ENCODE assay signal across 24 cellular contexts in genomic region chr3:182436547-182436946, GRCh38.
A peak's percentile ranks its signal among the peaks of the same experiment; 100 is the strongest.
DNase-seq lines count a peak whose midpoint lies in the region; ATAC-seq and TF ChIP-seq lines count a peak whose summit lies in the region.
"Had no signal": no experiment of that assay in that cellular context is flagged by ENCODE, and none has a peak within 500 bp of the region (broad histone marks: within the 10 kb centered on the region; RNA-seq: fewer than 3 reads in every experiment).

No MANE protein-coding gene starts in this region.

- DNase-seq in NCI-H1105 treated with DMSO at 0.1 percent for 48 hours (lab: John Stamatoyannopoulos, UW) (peak; percentile 99), NCI-H2081 treated with DMSO at 0.1 percent for 48 hours (lab: John Stamatoyannopoulos, UW) (peak; percentile 99), NCI-H748 (lab: John Stamatoyannopoulos, UW; ENCODE audit: unreplicated experiment) (peak; percentile 98), osteoblast (ENCODE audit: insufficient read length, low spot score, missing footprints) (no peak), BE2C (no peak)
- DNase-seq: activated CD4-positive, CD25-positive, alpha-beta regulatory T cell; activated CD8-positive, alpha-beta T cell treated with anti-CD3 and anti-CD28 coated beads, Interleukin-2, amount 10 ng/mL, durations not matched to agents 7 days and 5 days; activated naive CD4-positive, alpha-beta T cell treated with Interleukin-2 at 50 U/mL for 16 hours; activated T-cell treated with anti-CD3 and anti-CD28 coated beads, Interleukin-2, amount 50 U/mL, for 24 hours; central memory CD4-positive, alpha-beta T cell; dorsolateral prefrontal cortex; erythroblast; kidney glomerular epithelial cell; mammary epithelial cell; stimulated activated naive CD4-positive, alpha-beta T cell; tibial artery had no signal

- no peaks in the 10 kb centered on the region for H3K36me3 ChIP-seq in parathyroid adenoma (ENCODE audit: control insufficient read depth, insufficient read depth, low read length)
- no peaks in the 10 kb centered on the region for H3K36me3 ChIP-seq in osteoblast (ENCODE audit: insufficient read depth, low read length)
- H3K36me3 ChIP-seq in BE2C, result no peaks in the 10 kb centered on the region
- H3K36me3 ChIP-seq: gastroesophageal sphincter, HAP-1, tibial artery had no signal

- H3K27me3 ChIP-seq in parathyroid adenoma (ENCODE audit: control insufficient read depth, insufficient read depth, low read length) (no peaks in the 10 kb centered on the region), osteoblast (ENCODE audit: insufficient read depth, low read length) (no peaks in the 10 kb centered on the region), BE2C (no peaks in the 10 kb centered on the region; the same call in 1 of the 2 replicates)
- H3K27me3 ChIP-seq: dorsolateral prefrontal cortex, gastroesophageal sphincter, tibial artery had no signal

- H3K9ac ChIP-seq in parathyroid adenoma, result no peak overlapping the region
- H3K9ac ChIP-seq: SK-N-SH had no signal

- H3K79me2 ChIP-seq in parathyroid adenoma (no peaks in the 10 kb centered on the region), osteoblast (ENCODE audit: insufficient read depth, low read length) (no peaks in the 10 kb centered on the region)

- H3K4me2 ChIP-seq in parathyroid adenoma (ENCODE audit: low read length) (peak overlapping the region; percentile 17), osteoblast (ENCODE audit: insufficient read depth, low read length) (no peak overlapping the region)
- H3K4me2 ChIP-seq: PC-9, SK-N-SH had no signal

- H3K9me3 ChIP-seq in parathyroid adenoma (ENCODE audit: control insufficient read depth, low read length) (no peaks in the 10 kb centered on the region), osteoblast (ENCODE audit: low read depth, low read length) (peaks cover 6% of the 10 kb centered on the region), BE2C (no peaks in the 10 kb centered on the region)
- H3K9me3 ChIP-seq: gastroesophageal sphincter, HAP-1, SK-N-SH, tibial artery had no signal

- H3K27ac ChIP-seq in parathyroid adenoma (no peak overlapping the region), osteoblast (ENCODE audit: low read depth, low read length) (no peak overlapping the region)
- H3K27ac ChIP-seq: dorsolateral prefrontal cortex, gastroesophageal sphincter, PC-9, tibial artery had no signal

- H3K4me3 ChIP-seq in parathyroid adenoma (ENCODE audit: low read depth, low read length) (no peak overlapping the region), osteoblast (ENCODE audit: insufficient read depth, low read length) (no peak overlapping the region), BE2C (ENCODE audit: low read depth, low read length) (no peak overlapping the region)
- H3K4me3 ChIP-seq: dorsolateral prefrontal cortex, gastroesophageal sphincter, GM12878, HAP-1, PC-9, tibial artery had no signal

- H3K4me1 ChIP-seq in parathyroid adenoma, result no peaks in the 10 kb centered on the region
- H3K4me1 ChIP-seq in osteoblast (ENCODE audit: insufficient read depth, low read length), result no peaks in the 10 kb centered on the region
- no peaks in the 10 kb centered on the region for H3K4me1 ChIP-seq in BE2C
- H3K4me1 ChIP-seq: gastroesophageal sphincter, HAP-1, tibial artery had no signal

- no peak for ATAC-seq in GM21786 (IDR thresholded peaks at IDR 0.05; ENCODE audit: unreplicated experiment)
- ATAC-seq: activated CD8-positive, alpha-beta T cell treated with anti-CD3 and anti-CD28 coated beads, Interleukin-2, amount 10 ng/mL, durations not matched to agents 7 days and 5 days; gastroesophageal sphincter; GM12878; sciatic nerve had no signal

- TF ChIP-seq CTCF in parathyroid adenoma (IDR thresholded peaks at IDR 0.05) (no peak), osteoblast (IDR thresholded peaks at IDR 0.05; ENCODE audit: extremely low read depth, low read depth, low read length) (no peak), BE2C (IDR thresholded peaks at IDR 0.05; ENCODE audit: low read depth, low read length) (no peak)

- H2AFZ ChIP-seq in parathyroid adenoma (no peak overlapping the region), osteoblast (ENCODE audit: low read length) (no peak overlapping the region)
- H2AFZ ChIP-seq: PC-9 had no signal

- no peaks in the 10 kb centered on the region for H4K20me1 ChIP-seq in osteoblast (ENCODE audit: insufficient read depth, low read length)

Comparison
In these comparisons a context has a peak if more than half of its experiments do, and no peak if none do; other contexts are left out.
1. DNase-seq: peak in NCI-H1105 treated with DMSO at 0.1 percent for 48 hours (single experiment), NCI-H2081 treated with DMSO at 0.1 percent for 48 hours (single experiment) and NCI-H748 (single experiment); none in osteoblast (single experiment) and BE2C (single experiment).